In genomic region chr13:99985886-99986527, GRCh38 we compare ENCODE assay signal across 11 cellular contexts. TPM values are rescaled to one million over a fixed set of nuclear protein-coding genes. Genes with fewer than 3 reads are reported as not detected.
DNase-seq lines count a peak whose midpoint lies in the region; ATAC-seq, FAIRE-seq and TF ChIP-seq lines count a peak whose summit lies in the region.
"Had no signal": no experiment of that assay in that cellular context is flagged by ENCODE, and none has a peak within 500 bp of the region (broad histone marks: within the 10 kb centered on the region; RNA-seq: fewer than 3 reads in every experiment).

No MANE protein-coding gene starts in this region.

- H3K27ac Mint-ChIP-seq in activated CD8-positive, alpha-beta T cell treated with anti-CD3 and anti-CD28 coated beads, Interleukin-2, amount 10 ng/mL, durations not matched to agents 7 days and 5 days, result peak overlapping the region; percentile 50
- peak overlapping the region in 2 of 6 donors; percentile 66 to 75 for H3K27ac Mint-ChIP-seq in immature natural killer cell

- no peak for TF ChIP-seq EP300 in A549 (IDR thresholded peaks at IDR 0.05)

- peaks cover 27% of the 10 kb centered on the region for H3K4me1 Mint-ChIP-seq in activated CD8-positive, alpha-beta T cell treated with anti-CD3 and anti-CD28 coated beads, Interleukin-2, amount 10 ng/mL, durations not matched to agents 7 days and 5 days (ENCODE audit: low read depth)
- peaks cover 30 to 39% of the 10 kb centered on the region in 2 donors for H3K4me1 Mint-ChIP-seq in immature natural killer cell

- H3K27ac ChIP-seq in A549, result peak overlapping the region in 1 of 2 experiments; percentile 97; a peak in 4 of 6 replicates
- H3K27ac ChIP-seq: SJCRH30, skin epidermis had no signal

- 66% methylated on average over 15 of the region's 15 CpGs for WGBS in A549 (ENCODE audit: missing lambda C conversion rate)

- peak overlapping the region; percentile 92 for H3K4me2 ChIP-seq in A549

- ATAC-seq in A549, result no peak
- no peak for ATAC-seq in activated CD8-positive, alpha-beta T cell treated with anti-CD3 and anti-CD28 coated beads, Interleukin-2, amount 10 ng/mL, durations not matched to agents 7 days and 5 days
- no peak for ATAC-seq in GM18517 (IDR thresholded peaks at IDR 0.05; ENCODE audit: unreplicated experiment)
- ATAC-seq in HG02763 (IDR thresholded peaks at IDR 0.05; ENCODE audit: unreplicated experiment), result no peak

- CTCF ChIA-PET in A549 (lab: Yijun Ruan, JAX), result interaction anchor here (0.6 to 2.0 kb wide), 2 partner anchors 44 to 330 kb away, joined by 4 to 8 read pairs; no protein-coding TSS in a partner anchor
- CTCF ChIA-PET in activated CD8-positive, alpha-beta T cell treated with anti-CD3 and anti-CD28 coated beads, Interleukin-2, amount 10 ng/mL, durations not matched to agents 7 days and 5 days (lab: Charles Lee), result no interaction called here

- TF ChIP-seq POLR2A in A549 (IDR thresholded peaks at IDR 0.05; ENCODE audit: low read length), result no peak

- 0 out of 3 replicates have a peak, but pooled peaks cover 2% of the 10 kb centered on the region for H3K4me1 ChIP-seq in A549
- H3K4me1 ChIP-seq in ES-I3 (ENCODE audit: insufficient read depth, low read length), result peaks cover 11% of the 10 kb centered on the region
- H3K4me1 ChIP-seq: SJCRH30 had no signal

- peaks cover 71% of the 10 kb centered on the region for H3K27me3 Mint-ChIP-seq in activated CD8-positive, alpha-beta T cell treated with anti-CD3 and anti-CD28 coated beads, Interleukin-2, amount 10 ng/mL, durations not matched to agents 7 days and 5 days (ENCODE audit: low read depth)
- H3K27me3 Mint-ChIP-seq in immature natural killer cell (ENCODE audit: low read depth in 3 of 3), result peaks cover 55 to 75% (median 75%) of the 10 kb centered on the region in 3 donors

- H3K9me3 ChIP-seq in A549 (no peaks in the 10 kb centered on the region), ES-I3 (ENCODE audit: control insufficient read depth, insufficient read depth, low read length) (no peaks in the 10 kb centered on the region)
- H3K9me3 ChIP-seq: SJCRH30 had no signal

- POLR2A ChIA-PET in A549 (lab: Yijun Ruan, JAX), result no interaction called here
- POLR2A ChIA-PET in activated CD8-positive, alpha-beta T cell treated with anti-CD3 and anti-CD28 coated beads, Interleukin-2, amount 10 ng/mL, durations not matched to agents 7 days and 5 days (lab: Charles Lee), result no interaction called here

- peak overlapping the region; percentile 92; the same call in 2 of the 3 replicates for H3K4me3 ChIP-seq in A549
- H3K4me3 ChIP-seq: SJCRH30, skin epidermis had no signal

- DNase-seq in A549 (ENCODE audit: low read depth in 1 of 2, low spot score in 1 of 2), result no peak
- no peak for DNase-seq in activated CD8-positive, alpha-beta T cell treated with anti-CD3 and anti-CD28 coated beads, Interleukin-2, amount 10 ng/mL, durations not matched to agents 7 days and 5 days
- no peak for DNase-seq in immature natural killer cell
- no peak for DNase-seq in 8988T
- DNase-seq in T-helper 9 cell, result no peak
- DNase-seq: SJCRH30 had no signal

- H3K9ac ChIP-seq in ES-I3 (ENCODE audit: low read depth, low read length), result 0 out of 2 replicates have a peak overlapping the region, but pooled peaks have one; percentile 4

- TF ChIP-seq CTCF in A549 (IDR thresholded peaks at IDR 0.05), result no peak

- no peak for TF ChIP-seq RAD21 in A549 (conservative IDR thresholded peaks at IDR 0.05 in 1 of 2, IDR thresholded peaks at IDR 0.05 in 1 of 2)

- H3K36me3 ChIP-seq in ES-I3 (ENCODE audit: insufficient read depth, low read length), result no peaks in the 10 kb centered on the region
- H3K36me3 ChIP-seq: SJCRH30 had no signal

- H3K36me3 Mint-ChIP-seq in activated CD8-positive, alpha-beta T cell treated with anti-CD3 and anti-CD28 coated beads, Interleukin-2, amount 10 ng/mL, durations not matched to agents 7 days and 5 days (ENCODE audit: low read depth), result peaks cover 16% of the 10 kb centered on the region
- H3K36me3 Mint-ChIP-seq in immature natural killer cell, result peaks cover 0 to 5% (median 5%) of the 10 kb centered on the region in 3 donors

- FAIRE-seq in A549 (lab: Jason Lieb, UNC), result no peak

- H3K9me3 Mint-ChIP-seq in activated CD8-positive, alpha-beta T cell treated with anti-CD3 and anti-CD28 coated beads, Interleukin-2, amount 10 ng/mL, durations not matched to agents 7 days and 5 days (ENCODE audit: insufficient read depth), result no peaks in the 10 kb centered on the region
- H3K9me3 Mint-ChIP-seq in immature natural killer cell, result peaks cover 5 to 33% (median 16%) of the 10 kb centered on the region in 6 donors

- H3K4me3 Mint-ChIP-seq in activated CD8-positive, alpha-beta T cell treated with anti-CD3 and anti-CD28 coated beads, Interleukin-2, amount 10 ng/mL, durations not matched to agents 7 days and 5 days, result peak overlapping the region; percentile 14
- peak overlapping the region in 3 of 5 donors; percentile 31 to 69 (median 58) for H3K4me3 Mint-ChIP-seq in immature natural killer cell

TF ChIP-seq in A549, 52 proteins besides CTCF, POLR2A, EP300 and RAD21 (continues in another document):
- no peak for TF ChIP-seq REST (IDR thresholded peaks at IDR 0.05)
- no peak for TF ChIP-seq CHD2 (IDR thresholded peaks at IDR 0.05; ENCODE audit: low read length, partially characterized antibody)
- TF ChIP-seq ESRRA (IDR thresholded peaks at IDR 0.05; ENCODE audit: borderline replicate concordance, low read length), result no peak
- no peak for TF ChIP-seq MAFK (IDR thresholded peaks at IDR 0.05; ENCODE audit: partially characterized antibody)
- TF ChIP-seq KDM1A (IDR thresholded peaks at IDR 0.05; ENCODE audit: low read depth), result no peak
- no peak for TF ChIP-seq RCOR1 (IDR thresholded peaks at IDR 0.05; ENCODE audit: low read depth, low read length)
- TF ChIP-seq, protein P1, sequence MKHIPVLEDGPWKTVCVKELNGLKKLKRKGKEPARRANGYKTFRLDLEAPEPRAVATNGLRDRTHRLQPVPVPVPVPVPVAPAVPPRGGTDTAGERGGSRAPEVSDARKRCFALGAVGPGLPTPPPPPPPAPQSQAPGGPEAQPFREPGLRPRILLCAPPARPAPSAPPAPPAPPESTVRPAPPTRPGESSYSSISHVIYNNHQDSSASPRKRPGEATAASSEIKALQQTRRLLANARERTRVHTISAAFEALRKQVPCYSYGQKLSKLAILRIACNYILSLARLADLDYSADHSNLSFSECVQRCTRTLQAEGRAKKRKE (CRISPR knock-in tag; IDR thresholded peaks at IDR 0.05; ENCODE audit: low read depth), result no peak
- TF ChIP-seq, protein P2, sequence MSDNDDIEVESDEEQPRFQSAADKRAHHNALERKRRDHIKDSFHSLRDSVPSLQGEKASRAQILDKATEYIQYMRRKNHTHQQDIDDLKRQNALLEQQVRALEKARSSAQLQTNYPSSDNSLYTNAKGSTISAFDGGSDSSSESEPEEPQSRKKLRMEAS (IDR thresholded peaks at IDR 0.05), result no peak
- TF ChIP-seq KDM5A (IDR thresholded peaks at IDR 0.05), result no peak
- no peak for TF ChIP-seq FOXS1 (CRISPR knock-in tag; IDR thresholded peaks at IDR 0.05)
- TF ChIP-seq HOXA7 (CRISPR knock-in tag; IDR thresholded peaks at IDR 0.05), result no peak
- no peak for TF ChIP-seq ZSCAN20 (CRISPR knock-in tag; IDR thresholded peaks at IDR 0.05)
- TF ChIP-seq, protein P3, sequence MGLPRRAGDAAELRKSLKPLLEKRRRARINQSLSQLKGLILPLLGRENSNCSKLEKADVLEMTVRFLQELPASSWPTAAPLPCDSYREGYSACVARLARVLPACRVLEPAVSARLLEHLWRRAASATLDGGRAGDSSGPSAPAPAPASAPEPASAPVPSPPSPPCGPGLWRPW (IDR thresholded peaks at IDR 0.05), result no peak
- no peak for TF ChIP-seq RNF2 (IDR thresholded peaks at IDR 0.05; ENCODE audit: borderline replicate concordance, low read depth)

RNA-seq across cellular contexts. Expression of gene ZIC2, which starts 4.4 kb away (rescaled TPM):
- polyA plus RNA-seq in A549 (2011; rRNA removed), result 2.1 and 3.0 TPM in 2 replicates
- polyA plus RNA-seq in A549 (2012; cell fraction: cytosol; rRNA removed), result 3.6 and 5.0 TPM in 2 replicates
- 6.7 and 9.0 TPM in 2 replicates for polyA plus RNA-seq in A549 (2012; cell fraction: nucleus; rRNA removed)
- 7.9 to 10.3 TPM (median 9.2 TPM) in 3 replicates for polyA plus RNA-seq in A549 (2017; fragmentation: RNase III; extraction: RNeasy Plus Mini Kit Qiagen cat#74134 plus additional on column Dnase treatment)
- polyA minus RNA-seq in A549 (2011; rRNA and poly(A)+ RNA removed), result 2.6 and 4.0 TPM in 2 replicates
- not detected for total RNA-seq in activated CD8-positive, alpha-beta T cell treated with anti-CD3 and anti-CD28 coated beads, Interleukin-2, amount 10 ng/mL, durations not matched to agents 7 days and 5 days
- not detected for polyA plus RNA-seq in immature natural killer cell
- total RNA-seq: glomerular endothelial cell had no signal

RNA-seq across cellular contexts. Expression of gene ZIC5, which starts 14.4 kb away (rescaled TPM):
- 2.8 and 3.0 TPM in 2 replicates for polyA plus RNA-seq in A549 (2011; rRNA removed)
- polyA plus RNA-seq in A549 (2012; cell fraction: cytosol; rRNA removed), result 1.3 and 1.6 TPM in 2 replicates
- polyA plus RNA-seq in A549 (2012; cell fraction: nucleus; rRNA removed), result 1.7 and 1.8 TPM in 2 replicates
- polyA plus RNA-seq in A549 (2017; fragmentation: RNase III; extraction: RNeasy Plus Mini Kit Qiagen cat#74134 plus additional on column Dnase treatment), result 2.8 to 3.1 TPM (median 3.1 TPM) in 3 replicates
- polyA minus RNA-seq in A549 (2011; rRNA and poly(A)+ RNA removed), result 1.9 and 2.4 TPM in 2 replicates
- total RNA-seq in activated CD8-positive, alpha-beta T cell treated with anti-CD3 and anti-CD28 coated beads, Interleukin-2, amount 10 ng/mL, durations not matched to agents 7 days and 5 days, result not detected
- not detected for polyA plus RNA-seq in immature natural killer cell
- total RNA-seq: glomerular endothelial cell had no signal
